In genomic region chr19:1090731-1091543, GRCh38 we compare ENCODE assay signal across 19 cellular contexts. TPM values are rescaled to one million over a fixed set of nuclear protein-coding genes. Genes with fewer than 3 reads are reported as not detected.
DNase-seq lines count a peak whose midpoint lies in the region; ATAC-seq and TF ChIP-seq lines count a peak whose summit lies in the region.
"Had no signal": no experiment of that assay in that cellular context is flagged by ENCODE, and none has a peak within 500 bp of the region (broad histone marks: within the 10 kb centered on the region; RNA-seq: fewer than 3 reads in every experiment).

No MANE protein-coding gene starts in this region.

- no peaks in the 10 kb centered on the region for H3K27me3 Mint-ChIP-seq in CD4-positive, alpha-beta T cell
- no peaks in the 10 kb centered on the region for H3K27me3 Mint-ChIP-seq in activated naive CD8-positive, alpha-beta T cell treated with anti-CD3 and anti-CD28 coated beads for 36 hours
- H3K27me3 Mint-ChIP-seq in chondrocyte (ENCODE audit: low read depth), result no peaks in the 10 kb centered on the region

- peak overlapping the region; percentile 38 for H3K4me3 Mint-ChIP-seq in CD4-positive, alpha-beta T cell
- peak overlapping the region; percentile 60 for H3K4me3 Mint-ChIP-seq in activated naive CD8-positive, alpha-beta T cell treated with anti-CD3 and anti-CD28 coated beads for 36 hours
- no peak overlapping the region for H3K4me3 Mint-ChIP-seq in chondrocyte (ENCODE audit: unreplicated experiment)

- no peaks in the 10 kb centered on the region for H3K9me3 ChIP-seq in CD4-positive, alpha-beta T cell (ENCODE audit: control insufficient read depth, low read length)
- no peaks in the 10 kb centered on the region for H3K9me3 ChIP-seq in RWPE2 (ENCODE audit: severe bottlenecking)

- H3K27me3 ChIP-seq in CD4-positive, alpha-beta T cell (ENCODE audit: control insufficient read depth, insufficient read depth, low read length), result no peaks in the 10 kb centered on the region
- no peaks in the 10 kb centered on the region for H3K27me3 ChIP-seq in RWPE2 (ENCODE audit: insufficient read depth, poor library complexity, severe bottlenecking)

- CTCF ChIA-PET in CD4-positive, alpha-beta T cell (lab: Charles Lee), result interaction anchor here (0.5 to 1.1 kb wide), 2 partner anchors 11 to 104 kb away, joined by 3 to 5 read pairs; no protein-coding TSS in a partner anchor

- peaks cover 32% of the 10 kb centered on the region for H3K4me1 Mint-ChIP-seq in CD4-positive, alpha-beta T cell (ENCODE audit: low read depth)
- H3K4me1 Mint-ChIP-seq in activated naive CD8-positive, alpha-beta T cell treated with anti-CD3 and anti-CD28 coated beads for 36 hours, result peaks cover 38% of the 10 kb centered on the region
- peaks cover 19% of the 10 kb centered on the region for H3K4me1 Mint-ChIP-seq in chondrocyte (ENCODE audit: low read depth)

- H3K4me1 ChIP-seq in RWPE2 (ENCODE audit: insufficient read depth, poor library complexity, severe bottlenecking), result no peaks in the 10 kb centered on the region

- DNase-seq in CD4-positive, alpha-beta T cell, result no peak
- DNase-seq in RWPE2 (ENCODE audit: low spot score) (peak; percentile 56), NCI-H187 treated with DMSO at 0.1 percent for 48 hours (lab: John Stamatoyannopoulos, UW) (no peak), NK-92 (lab: John Stamatoyannopoulos, UW; ENCODE audit: unreplicated experiment) (no peak), chondrocyte (ENCODE audit: low spot score) (no peak)
- DNase-seq in activated naive CD8-positive, alpha-beta T cell treated with anti-CD3 and anti-CD28 coated beads for 36 hours, result peak; percentile 81
- peak; percentile 44 to 61 for DNase-seq in stimulated activated CD8-positive, alpha-beta memory T cell treated with anti-CD3 and anti-CD28 coated beads, Interleukin-4, amount 100 ng/mL, for 4 hours (ENCODE audit: low read depth in 2 of 2, low spot score in 1 of 2)
- DNase-seq: activated gamma-delta T cell treated with Interleukin-2 at 50 U/mL for 16 hours, aorta, glutamatergic neuron, HCEC 1CT, mesendoderm, MV-4-11, NCI-H1694 treated with DMSO at 0.1 percent for 48 hours, NCI-H526 treated with DMSO at 0.1 percent for 48 hours, Right ventricle myocardium superior, SW 1271 had no signal

- POLR2A ChIA-PET in CD4-positive, alpha-beta T cell (lab: Charles Lee), result interaction anchor here (0.6 to 19.1 kb wide), 7 partner anchors 9 to 178 kb away, joined by 3 to 1253 read pairs (median 9); partner anchors contain the start of genes ABCA7, ARHGAP45, CIRBP and CNN2

- TF ChIP-seq CTCF in CD4-positive, alpha-beta T cell (IDR thresholded peaks at IDR 0.05), result no peak
- TF ChIP-seq CTCF in RWPE2 (IDR thresholded peaks at IDR 0.05; ENCODE audit: poor library complexity, severe bottlenecking) (no peak), chondrocyte (IDR thresholded peaks at IDR 0.05) (no peak)

- H3K36me3 ChIP-seq in RWPE2 (ENCODE audit: low read depth), result peaks cover 46% of the 10 kb centered on the region

- intact Hi-C loops in CD4-positive, alpha-beta T cell (cut with DNase I, micrococcal nuclease), result no loop called here

- no peak overlapping the region for H3K4me3 ChIP-seq in RWPE2 (ENCODE audit: severe bottlenecking)

- H3K27ac ChIP-seq in CD4-positive, alpha-beta T cell (ENCODE audit: low read depth, low read length), result no peak overlapping the region
- no peak overlapping the region for H3K27ac ChIP-seq in RWPE2 (ENCODE audit: poor library complexity, severe bottlenecking)

- H3K36me3 Mint-ChIP-seq in CD4-positive, alpha-beta T cell (ENCODE audit: low read depth), result peaks cover 58% of the 10 kb centered on the region
- peaks cover 40% of the 10 kb centered on the region for H3K36me3 Mint-ChIP-seq in activated naive CD8-positive, alpha-beta T cell treated with anti-CD3 and anti-CD28 coated beads for 36 hours
- H3K36me3 Mint-ChIP-seq in chondrocyte (ENCODE audit: low read depth), result peaks cover 6% of the 10 kb centered on the region

- ATAC-seq in CD4-positive, alpha-beta T cell (ENCODE audit: poor library complexity), result no peak
- ATAC-seq in RWPE2 (ENCODE audit: low read depth) (no peak), GM18909 (IDR thresholded peaks at IDR 0.05; ENCODE audit: poor library complexity, unreplicated experiment) (no peak)
- ATAC-seq: right cardiac atrium had no signal

- H3K27ac Mint-ChIP-seq in CD4-positive, alpha-beta T cell, result peak overlapping the region; percentile 71
- H3K27ac Mint-ChIP-seq in activated naive CD8-positive, alpha-beta T cell treated with anti-CD3 and anti-CD28 coated beads for 36 hours, result peak overlapping the region; percentile 76
- no peak overlapping the region for H3K27ac Mint-ChIP-seq in chondrocyte (ENCODE audit: unreplicated experiment)

- no peaks in the 10 kb centered on the region for H3K9me3 Mint-ChIP-seq in CD4-positive, alpha-beta T cell
- H3K9me3 Mint-ChIP-seq in activated naive CD8-positive, alpha-beta T cell treated with anti-CD3 and anti-CD28 coated beads for 36 hours, result no peaks in the 10 kb centered on the region
- no peaks in the 10 kb centered on the region for H3K9me3 Mint-ChIP-seq in chondrocyte (ENCODE audit: low read depth)

RNA-seq across cellular contexts. Expression of gene POLR2E, which starts 4.2 kb away (rescaled TPM):
- 10 to 100 TPM; 45.8 to 49.0 TPM for total RNA-seq in CD4-positive, alpha-beta T cell
- total RNA-seq in activated naive CD8-positive, alpha-beta T cell treated with anti-CD3 and anti-CD28 coated beads for 36 hours, result 100 to 1,000 TPM; 290 to 291 TPM
- total RNA-seq in chondrocyte, result 110 to 119 TPM (median 113 TPM) in 3 replicates

RNA-seq across cellular contexts. Expression of gene GPX4, which starts 12.9 kb away (rescaled TPM):
- 100 to 1,000 TPM; 174 to 175 TPM for total RNA-seq in CD4-positive, alpha-beta T cell
- total RNA-seq in activated naive CD8-positive, alpha-beta T cell treated with anti-CD3 and anti-CD28 coated beads for 36 hours, result 100 to 1,000 TPM; 225 to 231 TPM
- total RNA-seq in chondrocyte, result 240 to 246 TPM (median 245 TPM) in 3 replicates

RNA-seq across cellular contexts. Expression of gene ARHGAP45, which starts 24.0 kb away (rescaled TPM):
- total RNA-seq in CD4-positive, alpha-beta T cell, result 100 to 1,000 TPM; 861 to 878 TPM
- total RNA-seq in activated naive CD8-positive, alpha-beta T cell treated with anti-CD3 and anti-CD28 coated beads for 36 hours, result 100 to 1,000 TPM; 113 to 122 TPM
- total RNA-seq in chondrocyte, result 0.57 to 1.6 TPM (median 1.0 TPM) in 3 replicates

RNA-seq across cellular contexts. Expression of gene ABCA7, which starts 51.0 kb away (rescaled TPM):
- 100 to 1,000 TPM; 114 to 118 TPM for total RNA-seq in CD4-positive, alpha-beta T cell
- 10 to 100 TPM in 1 of 2 experiments, 1 to 10 TPM in 1; 9.8 to 11.2 TPM for total RNA-seq in activated naive CD8-positive, alpha-beta T cell treated with anti-CD3 and anti-CD28 coated beads for 36 hours
- 6.7 to 15.9 TPM (median 8.9 TPM) in 3 replicates for total RNA-seq in chondrocyte

Comparison
In these comparisons a context has a peak if more than half of its experiments do, and no peak if none do; other contexts are left out.
1. DNase-seq: peak in RWPE2 (single experiment), activated naive CD8-positive, alpha-beta T cell treated with anti-CD3 and anti-CD28 coated beads for 36 hours (single experiment) and stimulated activated CD8-positive, alpha-beta memory T cell treated with anti-CD3 and anti-CD28 coated beads, Interleukin-4, amount 100 ng/mL, for 4 hours (2 of 2); none in CD4-positive, alpha-beta T cell (0 of 10), NCI-H187 treated with DMSO at 0.1 percent for 48 hours (single experiment), NK-92 (single experiment) and chondrocyte (single experiment).
2. RNA of gene ARHGAP45, which starts 24.0 kb away (total RNA-seq): 861 to 878 TPM in CD4-positive, alpha-beta T cell and 113 to 122 TPM in activated naive CD8-positive, alpha-beta T cell treated with anti-CD3 and anti-CD28 coated beads for 36 hours; 0.57 to 1.6 TPM in chondrocyte; every median in the first group is over 10 times any median in the second.